8 cellular contexts compared by ENCODE assay signal in the genomic region with DNA sequence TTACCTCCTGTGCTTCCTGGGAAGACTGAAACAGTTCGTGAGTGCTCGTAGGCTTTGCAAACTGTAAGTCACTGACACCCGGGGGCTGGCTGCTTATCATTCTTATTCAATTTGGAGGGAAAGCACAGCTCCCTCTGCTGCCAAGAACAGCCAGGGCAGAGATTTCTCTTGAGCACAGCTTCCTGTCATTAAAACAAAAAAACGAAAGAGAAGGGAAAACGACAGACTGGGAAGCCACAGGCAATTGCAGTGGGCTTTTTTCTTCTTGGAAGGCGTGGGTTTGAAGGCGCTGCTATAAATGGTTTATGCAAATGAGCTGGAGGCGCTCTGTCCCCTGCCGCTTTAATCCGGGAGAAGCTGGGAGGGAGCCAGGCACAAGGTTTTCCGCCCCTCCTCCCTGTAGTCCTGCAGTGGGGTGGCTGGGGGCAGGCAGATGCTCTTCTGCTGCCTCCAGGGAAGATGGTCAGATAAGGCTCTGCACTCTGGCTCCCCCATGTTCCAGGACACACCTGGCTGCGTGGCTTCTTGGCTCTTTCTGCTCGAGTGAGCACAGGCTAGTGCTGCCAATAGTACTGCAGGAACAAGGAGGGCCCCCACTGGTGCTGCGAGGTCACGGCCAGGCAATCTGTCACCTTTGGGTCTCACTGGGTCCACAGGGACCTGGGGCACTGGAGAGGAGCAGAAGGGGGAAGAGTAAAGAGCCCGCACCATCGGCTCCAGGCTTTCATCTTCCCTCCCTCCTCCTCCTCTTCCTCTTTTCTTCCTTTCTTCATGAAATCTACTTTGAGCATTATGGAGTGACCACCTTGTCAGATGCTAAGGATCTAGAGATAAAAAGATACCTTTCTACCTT. TPM values are rescaled to one million over a fixed set of nuclear protein-coding genes. Genes with fewer than 3 reads are reported as not detected.
DNase-seq lines count a peak whose midpoint lies in the region; ATAC-seq, FAIRE-seq and TF ChIP-seq lines count a peak whose summit lies in the region.

No MANE protein-coding gene starts in this region.

- TF ChIP-seq RAD21 in K562 (CRISPR knock-in tag; conservative IDR thresholded peaks at IDR 0.05 in 1 of 2, IDR thresholded peaks at IDR 0.05 in 1 of 2) = peak in 1 of 2 experiments; percentile 18; a peak in 1 of 4 replicates

- H2AFZ ChIP-seq in K562 (ENCODE audit: low read depth, low read length) = no peak overlapping the region

- H3K9me1 ChIP-seq in K562 (ENCODE audit: control insufficient read depth, insufficient read depth, low read length) = no peaks in the 10 kb centered on the region

- ATAC-seq in K562 (peak; percentile 77), HG03378 (IDR thresholded peaks at IDR 0.05; ENCODE audit: unreplicated experiment) (no peak)

- BruUV-seq in K562 (replicated peaks; lab: Mats Ljungman, UMichigan) = no TSS peak

- DNase-seq in ELF-1 (ENCODE audit: low read depth, low spot score) = peak; percentile 92
- DNase-seq in Jurkat, Clone E6-1 (ENCODE audit: low read depth, low spot score) = peak; percentile 72
- DNase-seq in RCC 7860 (ENCODE audit: low spot score) = peak; percentile 18
- peak in 3 of 4 experiments; percentile 29 to 41 (median 32) for DNase-seq in K562 (ENCODE audit: extremely low read depth in 1 of 4, low spot score in 3 of 4)
- DNase-seq in iPS-NIHi7 (ENCODE audit: extremely low spot score) = peak; percentile 73
- no peak for DNase-seq in mucosa of gallbladder (ENCODE audit: low spot score)

- H3K4me3 ChIP-seq in Jurkat, Clone E6-1 (ENCODE audit: low read length) = peak overlapping the region; percentile 43
- H3K4me3 ChIP-seq in K562 (no peak overlapping the region), skeletal muscle satellite cell (ENCODE audit: low read length) (peak overlapping the region; percentile 62)

- in situ Hi-C loops in K562 (cut with MboI) = no loop called here

- H3K36me3 ChIP-seq in K562 (ENCODE audit: control insufficient read depth, insufficient read depth, low read length) (no peaks in the 10 kb centered on the region), skeletal muscle satellite cell (ENCODE audit: insufficient read depth, low read length) (no peaks in the 10 kb centered on the region)

- 0% methylated on average over 12 of the region's 17 CpGs for WGBS in K562 (ENCODE audit: insufficient coverage, low coverage, missing lambda C conversion rate)

- H3K79me2 ChIP-seq in K562 (ENCODE audit: control insufficient read depth, insufficient read depth, low read length) = no peaks in the 10 kb centered on the region

- POLR2A ChIA-PET in K562 (lab: Yijun Ruan, JAX) = interaction anchor here (0.8 to 1.1 kb wide), 2 partner anchors 27 to 50 kb away, joined by 3 to 4 read pairs; no protein-coding TSS in a partner anchor

- TF ChIP-seq POLR2A in K562 (conservative IDR thresholded peaks at IDR 0.05) = no peak

- H3K4me2 ChIP-seq in K562 (ENCODE audit: insufficient read depth, low read length) = no peak overlapping the region
- peak overlapping the region; percentile 83 for H3K4me2 ChIP-seq in skeletal muscle satellite cell (ENCODE audit: low read length)

- intact Hi-C loops in K562 (cut with micrococcal nuclease) = loop anchor here (5.0 kb wide), 1 partner anchor 41 kb away; no protein-coding TSS in a partner anchor

- H3K9me3 ChIP-seq in K562 (replicated peaks; ENCODE audit: control insufficient read depth, insufficient read depth, low read depth, low read length) = no peaks in the 10 kb centered on the region
- H3K9me3 ChIP-seq in skeletal muscle satellite cell (replicated peaks; ENCODE audit: low read length) = no peaks in the 10 kb centered on the region

- no peaks in the 10 kb centered on the region for H4K20me1 ChIP-seq in K562 (replicated peaks; ENCODE audit: control insufficient read depth, insufficient read depth, low read length)

- peaks cover 0 to 34% of the 10 kb centered on the region in 2 experiments; a peak in 2 of 5 replicates for H3K27me3 ChIP-seq in K562 (ENCODE audit: control insufficient read depth in 2 of 2, insufficient read depth in 2 of 2, low read length in 2 of 2)
- H3K27me3 ChIP-seq in skeletal muscle satellite cell (ENCODE audit: control insufficient read depth, insufficient read depth, low read length) = peaks cover 83% of the 10 kb centered on the region

- CTCF ChIA-PET in K562 (lab: Yijun Ruan, JAX; ENCODE audit: low intra/inter-chr PET ratio) = no interaction called here

- H3K27ac ChIP-seq in K562 (ENCODE audit: extremely low read depth, low read depth, low read length) = no peak overlapping the region

- H3K4me1 ChIP-seq in K562 (replicated peaks in 1 of 2; ENCODE audit: control insufficient read depth in 2 of 2, insufficient read depth in 2 of 2, low read length in 2 of 2) (peaks cover 0 to 5% of the 10 kb centered on the region in 2 experiments; a peak in 2 of 5 replicates), skeletal muscle satellite cell (ENCODE audit: control insufficient read depth, insufficient read depth, low read length) (no peaks in the 10 kb centered on the region)

- H3K9ac ChIP-seq in K562 (ENCODE audit: insufficient read depth in 1 of 2, low read depth in 2 of 2, low read length in 2 of 2) = 0 out of 4 replicates have a peak overlapping the region, but pooled peaks of 1 of the 2 experiments have one; percentile 19
- no peak overlapping the region for H3K9ac ChIP-seq in skeletal muscle satellite cell (ENCODE audit: low read depth, low read length)

- TF ChIP-seq CTCF in K562 (IDR thresholded peaks at IDR 0.05 in 2 of 3, conservative IDR thresholded peaks at IDR 0.05 in 1 of 3; ENCODE audit: insufficient read depth in 2 of 3, low read depth in 1 of 3, low read length in 3 of 3) = peak; percentile 38 to 51 (median 43); a peak in 5 of 6 replicates

- TF ChIP-seq EP300 in K562 (IDR thresholded peaks at IDR 0.05; ENCODE audit: low read length) = no peak

- FAIRE-seq in RCC 7860 (lab: Jason Lieb, UNC) (no peak), K562 (lab: Jason Lieb, UNC) (peak; percentile 66)

TF ChIP-seq in K562, 482 proteins besides CTCF, POLR2A, EP300 and RAD21 (continues in another document):
- TF ChIP-seq, protein P1, sequence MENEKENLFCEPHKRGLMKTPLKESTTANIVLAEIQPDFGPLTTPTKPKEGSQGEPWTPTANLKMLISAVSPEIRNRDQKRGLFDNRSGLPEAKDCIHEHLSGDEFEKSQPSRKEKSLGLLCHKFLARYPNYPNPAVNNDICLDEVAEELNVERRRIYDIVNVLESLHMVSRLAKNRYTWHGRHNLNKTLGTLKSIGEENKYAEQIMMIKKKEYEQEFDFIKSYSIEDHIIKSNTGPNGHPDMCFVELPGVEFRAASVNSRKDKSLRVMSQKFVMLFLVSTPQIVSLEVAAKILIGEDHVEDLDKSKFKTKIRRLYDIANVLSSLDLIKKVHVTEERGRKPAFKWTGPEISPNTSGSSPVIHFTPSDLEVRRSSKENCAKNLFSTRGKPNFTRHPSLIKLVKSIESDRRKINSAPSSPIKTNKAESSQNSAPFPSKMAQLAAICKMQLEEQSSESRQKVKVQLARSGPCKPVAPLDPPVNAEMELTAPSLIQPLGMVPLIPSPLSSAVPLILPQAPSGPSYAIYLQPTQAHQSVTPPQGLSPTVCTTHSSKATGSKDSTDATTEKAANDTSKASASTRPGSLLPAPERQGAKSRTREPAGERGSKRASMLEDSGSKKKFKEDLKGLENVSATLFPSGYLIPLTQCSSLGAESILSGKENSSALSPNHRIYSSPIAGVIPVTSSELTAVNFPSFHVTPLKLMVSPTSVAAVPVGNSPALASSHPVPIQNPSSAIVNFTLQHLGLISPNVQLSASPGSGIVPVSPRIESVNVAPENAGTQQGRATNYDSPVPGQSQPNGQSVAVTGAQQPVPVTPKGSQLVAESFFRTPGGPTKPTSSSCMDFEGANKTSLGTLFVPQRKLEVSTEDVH (IDR thresholded peaks at IDR 0.05; ENCODE audit: low read depth, partially characterized antibody) = peak; percentile 65
- TF ChIP-seq TCFL5 (CRISPR knock-in tag; conservative IDR thresholded peaks at IDR 0.05) = no peak
- TF ChIP-seq CHD2 (IDR thresholded peaks at IDR 0.05; ENCODE audit: low read depth, low read length) = no peak
- TF ChIP-seq KLF1 (tag; IDR thresholded peaks at IDR 0.05) = no peak
- TF ChIP-seq ETV1 (tag; conservative IDR thresholded peaks at IDR 0.05; ENCODE audit: low read depth) = 0 out of 2 replicates have a peak, but pooled peaks have one; percentile 51
- TF ChIP-seq NCOR1 (IDR thresholded peaks at IDR 0.05) = no peak
- TF ChIP-seq PCBP2 (IDR thresholded peaks at IDR 0.05; ENCODE audit: low read depth, low read length, poor library complexity, severe bottlenecking) = no peak

RNA-seq across cellular contexts. Expression of a gene that starts 49.5 kb away (rescaled TPM):
- 8.3 TPM for polyA plus RNA-seq in Jurkat, Clone E6-1 (2012; ENCODE audit: insufficient read depth, insufficient read length)
- total RNA-seq in K562 (2011; cell fraction: chromatin; rRNA removed; ENCODE audit: low replicate concordance) = 1.3 TPM in 1 of 2 replicates, not detected in the other
- total RNA-seq in K562 (2011; cell fraction: nucleolus; rRNA removed) = 0.39 and 1.3 TPM in 2 replicates
- 0.22 and 0.84 TPM in 2 replicates for total RNA-seq in K562 (2011; cell fraction: nucleoplasm; rRNA removed)
- total RNA-seq in K562 (2014; rRNA removed) = 0.08 and 0.45 TPM in 2 replicates
- total RNA-seq in K562 (2014; rRNA removed; fragmentation: Illumina TruSeq; extraction: Trizol) = not detected in 2 replicates
- total RNA-seq in K562 (2015; rRNA removed; fragmentation: Illumina TruSeq; extraction: Trizol) = not detected in 2 replicates
- total RNA-seq in K562 (2021) = 0.11 and 0.20 TPM in 2 replicates
- polyA plus RNA-seq in K562 (2011; rRNA removed) = 0.20 and 0.21 TPM in 2 replicates
- 0.43 and 1.3 TPM in 2 replicates for polyA plus RNA-seq in K562 (2011; cell fraction: cytosol; rRNA removed)
- polyA plus RNA-seq in K562 (2011; cell fraction: nucleus; rRNA removed) = 0.38 and 2.3 TPM in 2 replicates
- polyA plus RNA-seq in K562 (2012) = 0.20 and 0.24 TPM in 2 replicates
- polyA plus RNA-seq in K562 (2014; fragmentation: Illumina TruSeq; extraction: Trizol) = 0.26 TPM in 1 of 2 replicates, not detected in the other
- under 1 TPM in 1 of 2 experiments, not detected in 1; 0.01 TPM for polyA plus RNA-seq in K562 (2014; fragmentation: Nextera tagmentation; extraction: Ambion mirVana)
- polyA plus RNA-seq in K562 (2014; rRNA removed) = 0.04 TPM in 1 of 2 replicates, not detected in the other
- polyA minus RNA-seq in K562 (2011; rRNA and poly(A)+ RNA removed) = 0.11 TPM in 1 of 2 replicates, not detected in the other
- polyA minus RNA-seq in K562 (2011; cell fraction: cytosol; rRNA and poly(A)+ RNA removed) = 0.29 TPM in 1 of 2 replicates, not detected in the other
- 0.22 and 0.67 TPM in 2 replicates for polyA minus RNA-seq in K562 (2011; cell fraction: nucleus; rRNA and poly(A)+ RNA removed)
- total RNA-seq in skeletal muscle satellite cell (2012; rRNA removed) = 0.25 and 0.66 TPM in 2 replicates
- total RNA-seq in mucosa of gallbladder = 4.9 TPM
